16 cellular contexts compared by ENCODE assay signal in the genomic region with DNA sequence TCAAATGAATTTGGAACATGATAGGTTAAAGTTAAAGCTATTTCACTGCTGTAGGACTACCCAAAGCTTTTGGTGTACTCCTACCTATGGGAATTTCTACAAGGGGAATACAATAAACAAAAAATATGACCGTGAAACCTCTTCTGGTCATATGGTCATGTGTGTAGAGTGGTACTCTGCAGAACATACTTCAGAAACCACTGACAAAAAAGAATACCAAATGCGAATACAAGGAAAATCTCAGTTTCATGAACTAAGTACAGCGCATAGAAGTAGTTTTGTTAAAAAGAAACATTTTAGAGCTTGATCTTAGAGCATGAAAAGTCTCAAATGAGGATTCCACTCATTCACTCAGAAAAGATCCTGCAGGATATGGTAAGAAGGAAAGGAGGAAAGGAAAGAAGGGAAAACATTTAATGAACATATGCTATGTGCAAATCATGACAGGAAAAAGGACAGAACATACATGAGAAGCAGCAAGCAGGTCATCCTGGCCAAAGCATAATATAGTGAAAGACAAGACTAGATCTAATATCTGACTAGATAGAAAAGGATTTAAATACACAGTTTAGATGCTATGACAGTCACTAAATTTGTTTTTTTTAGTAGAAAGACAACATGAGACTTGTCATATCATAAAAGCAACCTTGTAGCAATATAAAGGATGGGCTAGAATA.
"Had no signal": no experiment of that assay in that cellular context is flagged by ENCODE, and none has a peak within 500 bp of the region (broad histone marks: within the 10 kb centered on the region; RNA-seq: fewer than 3 reads in every experiment).

No MANE protein-coding gene starts in this region.

- ATAC-seq: effector memory CD8-positive, alpha-beta T cell; gastroesophageal sphincter; left lobe of liver; naive thymus-derived CD4-positive, alpha-beta T cell; sciatic nerve had no signal

- DNase-seq: effector memory CD8-positive, alpha-beta T cell; glutamatergic neuron; islet precursor cell; mammary epithelial cell; naive thymus-derived CD4-positive, alpha-beta T cell; spleen; stimulated activated CD4-positive, alpha-beta T cell treated with anti-CD3 and anti-CD28 coated beads, Interleukin-15, amount 100 ng/mL, for 24 hours; stimulated activated CD4-positive, alpha-beta T cell treated with anti-CD3 and anti-CD28 coated beads, Interleukin-1b, Interleukin-23, amount 100 ng/mL, for 48 hours; stimulated activated CD4-positive, alpha-beta T cell treated with anti-CD3 and anti-CD28 coated beads, Interleukin-4, amount 100 ng/mL, for 4 hours; stimulated activated naive CD4-positive, alpha-beta T cell; stomach; substantia nigra; transverse colon had no signal
